ENCODE assay signal across 13 cellular contexts in genomic region chr6:53892707-53893106, GRCh38.
DNase-seq lines count a peak whose midpoint lies in the region; ATAC-seq, FAIRE-seq and TF ChIP-seq lines count a peak whose summit lies in the region.
"Had no signal": no experiment of that assay in that cellular context is flagged by ENCODE, and none has a peak within 500 bp of the region (broad histone marks: within the 10 kb centered on the region; RNA-seq: fewer than 3 reads in every experiment).

No MANE protein-coding gene starts in this region.

- no peaks in the 10 kb centered on the region for H3K36me3 ChIP-seq in OCI-LY1 (ENCODE audit: insufficient read depth, low read length)

- peak overlapping the region; percentile 54 for H3K27ac ChIP-seq in OCI-LY1 (ENCODE audit: low read depth, low read length, poor library complexity, severe bottlenecking)
- H3K27ac ChIP-seq: SK-N-MC had no signal

- no peak overlapping the region for H3K9ac ChIP-seq in OCI-LY1 (ENCODE audit: low read length)

- no peaks in the 10 kb centered on the region for H3K79me2 ChIP-seq in OCI-LY1 (ENCODE audit: insufficient read depth, low read length)

- H3K9me2 ChIP-seq in OCI-LY1 (ENCODE audit: low read depth, low read length), result no peaks in the 10 kb centered on the region

- H2AFZ ChIP-seq in OCI-LY1 (ENCODE audit: low read length), result no peak overlapping the region

- ATAC-seq in GM18873 (IDR thresholded peaks at IDR 0.05; ENCODE audit: low FRiP score, unreplicated experiment) (peak; percentile 75), GM21390 (IDR thresholded peaks at IDR 0.05; ENCODE audit: unreplicated experiment) (peak; percentile 68), HG02981 (IDR thresholded peaks at IDR 0.05; ENCODE audit: unreplicated experiment) (peak; percentile 78)
- ATAC-seq: left lobe of liver had no signal

- H3F3A ChIP-seq in OCI-LY1 (ENCODE audit: insufficient read depth, low read length), result no peaks in the 10 kb centered on the region

- no peaks in the 10 kb centered on the region for H4K20me1 ChIP-seq in OCI-LY1 (ENCODE audit: insufficient read depth, low read length)

- no peak for FAIRE-seq in D721Med (lab: Jason Lieb, UNC)

- no peaks in the 10 kb centered on the region for H3K27me3 ChIP-seq in OCI-LY1 (ENCODE audit: insufficient read depth, low read length)

- H3K4me3 ChIP-seq in OCI-LY1 (ENCODE audit: low read depth, low read length, poor library complexity, severe bottlenecking), result no peak overlapping the region
- H3K4me3 ChIP-seq: SK-N-MC had no signal

- H3K4me2 ChIP-seq in OCI-LY1 (ENCODE audit: low read length), result no peak overlapping the region

- H3K4me1 ChIP-seq in OCI-LY1 (ENCODE audit: insufficient read depth, low read length, severe bottlenecking), result peaks cover 27% of the 10 kb centered on the region

- no peak for DNase-seq in D721Med (ENCODE audit: insufficient read length, low spot score)
- DNase-seq in cerebellar cortex (ENCODE audit: low spot score), result no peak
- DNase-seq in NCI-H526 treated with DMSO at 0.1 percent for 48 hours (lab: John Stamatoyannopoulos, UW), result no peak
- DNase-seq: activated CD4-positive, CD25-positive, alpha-beta regulatory T cell; activated effector memory CD4-positive, alpha-beta T cell treated with Interleukin-2 at 50 U/mL for 16 hours; CD4-positive, CD25-positive, alpha-beta regulatory T cell; NCI-H1105 had no signal

- TF ChIP-seq CTCF in OCI-LY1 (IDR thresholded peaks at IDR 0.05; ENCODE audit: low read length), result no peak
- TF ChIP-seq CTCF in D721Med (IDR thresholded peaks at IDR 0.05; ENCODE audit: insufficient read depth, missing control alignments), result no peak

- H3K9me3 ChIP-seq in OCI-LY1 (ENCODE audit: low read length), result peaks cover 5% of the 10 kb centered on the region
